6 cellular contexts compared by ENCODE assay signal in genomic region chr19:17394891-17395415, GRCh38. TPM values are rescaled to one million over a fixed set of nuclear protein-coding genes. Genes with fewer than 3 reads are reported as not detected.
DNase-seq lines count a peak whose midpoint lies in the region.

No MANE protein-coding gene starts in this region.

- no peaks in the 10 kb centered on the region for H3K36me3 ChIP-seq in HUES48 (ENCODE audit: control insufficient read depth, insufficient read depth, low read length)

- H3K27ac ChIP-seq in HUES48 (ENCODE audit: low read depth, low read length): peak overlapping the region; percentile 68

- H3K9ac ChIP-seq in HUES48 (ENCODE audit: low read depth, low read length): no peak overlapping the region

- no peaks in the 10 kb centered on the region for H3K9me3 ChIP-seq in HUES48 (ENCODE audit: control insufficient read depth, insufficient read depth, low read length)

- DNase-seq in A172 (ENCODE audit: low spot score) (peak; percentile 60), glomerular visceral epithelial cell (ENCODE audit: extremely low spot score) (peak; percentile 68), SW480 (ENCODE audit: low spot score) (no peak)
- DNase-seq in activated CD4-positive, alpha-beta T cell treated with anti-CD3 and anti-CD28 coated beads for 48 hours: peak; percentile 87
- peak in 2 of 3 donors; percentile 57 to 69 for DNase-seq in stimulated activated CD4-positive, alpha-beta T cell treated with anti-CD3 and anti-CD28 coated beads, TNF-alpha, amount 100 ng/mL, for 48 hours (ENCODE audit: low read depth in 3 of 3)

- 0 out of 2 replicates have a peak, but pooled peaks cover 5% of the 10 kb centered on the region for H3K4me1 ChIP-seq in HUES48 (ENCODE audit: control insufficient read depth, insufficient read depth, low read length)

- peaks cover 3% of the 10 kb centered on the region; the same call in 1 of the 2 replicates for H3K27me3 ChIP-seq in HUES48 (ENCODE audit: control insufficient read depth, insufficient read depth, low read length)

- H3K4me3 ChIP-seq in HUES48 (ENCODE audit: low read depth, low read length): no peak overlapping the region

RNA-seq across cellular contexts. Expression of gene CCDC194, which starts 1.0 kb away (rescaled TPM):
- total RNA-seq in A172 (2014; rRNA removed; shearing (Covaris generic)): not detected in 2 replicates

RNA-seq across cellular contexts. Expression of gene BST2, which starts 10.5 kb away (rescaled TPM):
- 0.29 and 1.7 TPM in 2 replicates for total RNA-seq in A172 (2014; rRNA removed; shearing (Covaris generic))

RNA-seq across cellular contexts. Expression of gene PLVAP, which starts 17.8 kb away (rescaled TPM):
- not detected in 2 replicates for total RNA-seq in A172 (2014; rRNA removed; shearing (Covaris generic))

RNA-seq across cellular contexts. Expression of gene MVB12A, which starts 24.9 kb away (rescaled TPM):
- 105 and 141 TPM in 2 replicates for total RNA-seq in A172 (2014; rRNA removed; shearing (Covaris generic))

RNA-seq across cellular contexts. Expression of gene TMEM221, which starts 53.5 kb away (rescaled TPM):
- 0.07 TPM in 1 of 2 replicates, not detected in the other for total RNA-seq in A172 (2014; rRNA removed; shearing (Covaris generic))
